ENCODE assay signal across 30 cellular contexts in genomic region chr4:147303506-147303905, GRCh38.
"Had no signal": no experiment of that assay in that cellular context is flagged by ENCODE, and none has a peak within 500 bp of the region (broad histone marks: within the 10 kb centered on the region; RNA-seq: fewer than 3 reads in every experiment).

No MANE protein-coding gene starts in this region.

- H3K36me3 Mint-ChIP-seq: naive thymus-derived CD4-positive, alpha-beta T cell; natural killer cell treated with Interleukin-12 subunit alpha and Interleukin-12 subunit beta and Interleukin-15 and Interleukin-18, amount 100 ng/mL, for 72 hours; neural progenitor cell; stimulated activated memory B cell treated with anti-CD40 and anti-IgM and Interleukin-4, amounts not matched to agents 10 μg/mL and 1 μg/mL and 100 μg/mL, for 72 hours; type B pancreatic cell had no signal

- H3K4me1 Mint-ChIP-seq: naive thymus-derived CD4-positive, alpha-beta T cell; stimulated activated memory B cell treated with anti-CD40 and anti-IgM and Interleukin-4, amounts not matched to agents 10 μg/mL and 1 μg/mL and 100 μg/mL, for 72 hours; stimulated activated naive CD8-positive, alpha-beta T cell treated with anti-CD3 and anti-CD28 coated beads, Interleukin-15, amount 100 ng/mL, for 72 hours had no signal

- H3K4me3 ChIP-seq: neural progenitor cell, pancreas, prostate gland, right atrium auricular region, right lobe of liver, sigmoid colon, skin epidermis, smooth muscle cell, spleen, suprapubic skin, testis, tibial artery, transverse colon, upper lobe of right lung, uterus had no signal

- H3K36me3 ChIP-seq: neural progenitor cell, pancreas, prostate gland, right atrium auricular region, right lobe of liver, sigmoid colon, spleen, suprapubic skin, tibial artery, transverse colon, upper lobe of right lung, uterus had no signal

- H3K9me3 ChIP-seq: pancreas, prostate gland, right atrium auricular region, right lobe of liver, sigmoid colon, suprapubic skin, testis, tibial artery, transverse colon, upper lobe of right lung, uterus had no signal

- H3K9ac ChIP-seq: neural progenitor cell had no signal

- H3K27ac ChIP-seq: neural progenitor cell, pancreas, prostate gland, right atrium auricular region, right lobe of liver, sigmoid colon, skin epidermis, spleen, suprapubic skin, testis, tibial artery, transverse colon, upper lobe of right lung had no signal

- H3K4me2 ChIP-seq: neural progenitor cell, smooth muscle cell had no signal

- H3K4me3 Mint-ChIP-seq: naive thymus-derived CD4-positive, alpha-beta T cell; natural killer cell treated with Interleukin-12 subunit alpha and Interleukin-12 subunit beta and Interleukin-15 and Interleukin-18, amount 100 ng/mL, for 72 hours; neural progenitor cell; stimulated activated memory B cell treated with anti-CD40 and anti-IgM and Interleukin-4, amounts not matched to agents 10 μg/mL and 1 μg/mL and 100 μg/mL, for 72 hours; stimulated activated naive CD8-positive, alpha-beta T cell treated with anti-CD3 and anti-CD28 coated beads, Interleukin-15, amount 100 ng/mL, for 72 hours; type B pancreatic cell had no signal

- H3K27ac Mint-ChIP-seq: naive thymus-derived CD4-positive, alpha-beta T cell; natural killer cell treated with Interleukin-12 subunit alpha and Interleukin-12 subunit beta and Interleukin-15 and Interleukin-18, amount 100 ng/mL, for 72 hours; neural progenitor cell; stimulated activated memory B cell treated with anti-CD40 and anti-IgM and Interleukin-4, amounts not matched to agents 10 μg/mL and 1 μg/mL and 100 μg/mL, for 72 hours; stimulated activated naive CD8-positive, alpha-beta T cell treated with anti-CD3 and anti-CD28 coated beads, Interleukin-15, amount 100 ng/mL, for 72 hours; type B pancreatic cell had no signal

- H3K4me1 ChIP-seq: neural progenitor cell, pancreas, prostate gland, right atrium auricular region, right lobe of liver, sigmoid colon, spleen, suprapubic skin, testis, tibial artery, transverse colon, upper lobe of right lung, uterus had no signal

- DNase-seq: naive thymus-derived CD4-positive, alpha-beta T cell; occipital lobe; pancreas; retina; right lobe of liver; sigmoid colon; spleen; stimulated activated CD4-positive, alpha-beta T cell treated with anti-CD3 and anti-CD28 coated beads, Interleukin-12 subunit alpha, Interleukin-12 subunit beta, amount 100 ng/mL, for 4 hours; stimulated activated CD4-positive, alpha-beta T cell treated with anti-CD3 and anti-CD28 coated beads, Interleukin-1b, Interleukin-23, amount 100 ng/mL, for 48 hours; stimulated activated CD4-positive, alpha-beta T cell treated with anti-CD3 and anti-CD28 coated beads, Interleukin-4, amount 100 ng/mL, for 1 hour; stimulated activated CD4-positive, alpha-beta T cell treated with anti-CD3 and anti-CD28 coated beads, Interleukin-4, amount 100 ng/mL, for 4 hours; stimulated activated CD8-positive, alpha-beta memory T cell treated with anti-CD3 and anti-CD28 coated beads, Interleukin-4, amount 100 ng/mL, for 48 hours; stimulated activated naive CD4-positive, alpha-beta T cell; stimulated activated naive CD8-positive, alpha-beta T cell treated with anti-CD3 and anti-CD28 coated beads, Interleukin-15, amount 100 ng/mL, for 72 hours; stimulated activated naive CD8-positive, alpha-beta T cell treated with anti-CD3 and anti-CD28 coated beads, Interleukin-15, Interleukin-2, amounts not matched to agents 100 U/mL and 50 U/mL, for 24 hours; substantia nigra; testis; tibial artery; transverse colon; upper lobe of right lung; uterus had no signal

- H3K27me3 Mint-ChIP-seq: natural killer cell treated with Interleukin-12 subunit alpha and Interleukin-12 subunit beta and Interleukin-15 and Interleukin-18, amount 100 ng/mL, for 72 hours; stimulated activated memory B cell treated with anti-CD40 and anti-IgM and Interleukin-4, amounts not matched to agents 10 μg/mL and 1 μg/mL and 100 μg/mL, for 72 hours; stimulated activated naive CD8-positive, alpha-beta T cell treated with anti-CD3 and anti-CD28 coated beads, Interleukin-15, amount 100 ng/mL, for 72 hours; type B pancreatic cell had no signal

- ATAC-seq: naive thymus-derived CD4-positive, alpha-beta T cell; natural killer cell treated with Interleukin-12 subunit alpha and Interleukin-12 subunit beta and Interleukin-15 and Interleukin-18, amount 100 ng/mL, for 72 hours; pancreas; right lobe of liver; stimulated activated memory B cell treated with anti-CD40 and anti-IgM and Interleukin-4, amounts not matched to agents 10 μg/mL and 1 μg/mL and 100 μg/mL, for 72 hours; stimulated activated naive CD8-positive, alpha-beta T cell treated with anti-CD3 and anti-CD28 coated beads, Interleukin-15, amount 100 ng/mL, for 72 hours; stimulated activated naive CD8-positive, alpha-beta T cell treated with anti-CD3 and anti-CD28 coated beads, Interleukin-15, Interleukin-2, amounts not matched to agents 100 U/mL and 50 U/mL, for 24 hours; upper lobe of right lung had no signal

- H3K9me3 Mint-ChIP-seq: neural progenitor cell; stimulated activated naive CD8-positive, alpha-beta T cell treated with anti-CD3 and anti-CD28 coated beads, Interleukin-15, amount 100 ng/mL, for 72 hours; type B pancreatic cell had no signal

- H3K27me3 ChIP-seq: neural progenitor cell, pancreas, right atrium auricular region, right lobe of liver, sigmoid colon, spleen, suprapubic skin, testis, tibial artery, transverse colon, upper lobe of right lung, uterus had no signal

- H2AFZ ChIP-seq: neural progenitor cell had no signal
